In the genomic region with DNA sequence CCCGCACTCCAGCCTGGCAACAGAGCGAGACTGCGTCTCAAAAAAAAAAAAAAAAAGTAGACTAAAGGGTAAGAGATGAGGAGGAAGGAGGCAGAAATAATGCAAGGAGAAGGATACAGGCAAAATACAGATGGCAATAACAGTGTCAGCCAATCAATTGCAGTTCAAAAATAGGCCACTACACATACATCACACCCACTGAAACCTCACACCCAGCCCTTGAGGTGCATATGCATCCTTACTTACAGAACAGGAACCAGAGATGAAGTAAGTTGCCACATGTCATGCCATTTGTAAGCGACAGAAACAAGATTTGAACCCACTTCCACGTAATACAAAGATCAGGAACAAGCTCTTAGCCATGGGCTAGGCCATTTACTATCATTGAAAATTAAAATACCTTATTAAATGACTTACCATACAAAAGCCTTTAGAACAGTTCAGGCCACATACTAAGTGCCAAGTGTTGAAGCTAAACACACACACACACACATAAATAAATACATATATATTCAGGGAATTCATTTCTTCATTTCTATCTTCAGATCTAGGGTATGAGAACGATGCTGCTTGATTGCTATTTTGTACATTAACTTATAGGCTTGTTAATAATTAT, we compare ENCODE assay signal across 10 cellular contexts.
DNase-seq lines count a peak whose midpoint lies in the region; ATAC-seq and TF ChIP-seq lines count a peak whose summit lies in the region.
"Had no signal": no experiment of that assay in that cellular context is flagged by ENCODE, and none has a peak within 500 bp of the region (broad histone marks: within the 10 kb centered on the region; RNA-seq: fewer than 3 reads in every experiment).

No MANE protein-coding gene starts in this region.

- no peaks in the 10 kb centered on the region for H4K20me1 ChIP-seq in DND-41 (ENCODE audit: insufficient read depth, low read length)

- DNase-seq in DND-41, result no peak
- peak; percentile 46 to 52 for DNase-seq in stimulated activated CD4-positive, alpha-beta T cell treated with anti-CD3 and anti-CD28 coated beads, Interleukin-2, amount 100 ng/mL, for 24 hours
- DNase-seq in chondrocyte (ENCODE audit: low spot score), result no peak
- DNase-seq in NCI-H748 treated with DMSO at 0.1 percent for 48 hours (lab: John Stamatoyannopoulos, UW), result no peak
- DNase-seq in NCI-H446 treated with DMSO at 0.1 percent for 48 hours (lab: John Stamatoyannopoulos, UW), result no peak
- DNase-seq: NCI-H82, pancreas had no signal

- no peaks in the 10 kb centered on the region for H3K27me3 Mint-ChIP-seq in T-helper 1 cell treated with Interleukin-12 subunit alpha and Interleukin-12 subunit beta and Interleukin-4 antibody, amounts not matched to agents 30 μg/mL and 1 μg/mL, for 36 hours (ENCODE audit: low read depth)
- no peaks in the 10 kb centered on the region for H3K27me3 Mint-ChIP-seq in chondrocyte (ENCODE audit: low read depth)

- H3K4me3 Mint-ChIP-seq in T-helper 1 cell treated with Interleukin-12 subunit alpha and Interleukin-12 subunit beta and Interleukin-4 antibody, amounts not matched to agents 30 μg/mL and 1 μg/mL, for 36 hours, result peak overlapping the region; percentile 49
- no peak overlapping the region for H3K4me3 Mint-ChIP-seq in chondrocyte (ENCODE audit: unreplicated experiment)

- no peak overlapping the region for H3K4me3 ChIP-seq in DND-41 (ENCODE audit: low read depth in 1 of 2, low read length in 2 of 2)
- H3K4me3 ChIP-seq: pancreas had no signal

- H3K4me1 Mint-ChIP-seq in T-helper 1 cell treated with Interleukin-12 subunit alpha and Interleukin-12 subunit beta and Interleukin-4 antibody, amounts not matched to agents 30 μg/mL and 1 μg/mL, for 36 hours (ENCODE audit: low read depth), result peaks cover 42% of the 10 kb centered on the region
- H3K4me1 Mint-ChIP-seq in chondrocyte (ENCODE audit: low read depth), result peaks cover 8% of the 10 kb centered on the region

- peaks cover 76% of the 10 kb centered on the region for H3K79me2 ChIP-seq in DND-41 (ENCODE audit: insufficient read depth, low read length)

- H3K27ac Mint-ChIP-seq in T-helper 1 cell treated with Interleukin-12 subunit alpha and Interleukin-12 subunit beta and Interleukin-4 antibody, amounts not matched to agents 30 μg/mL and 1 μg/mL, for 36 hours, result peak overlapping the region; percentile 87
- no peak overlapping the region for H3K27ac Mint-ChIP-seq in chondrocyte (ENCODE audit: unreplicated experiment)

- TF ChIP-seq CTCF in DND-41 (IDR thresholded peaks at IDR 0.05; ENCODE audit: borderline replicate concordance, extremely low read depth, low read length, poor library complexity, severe bottlenecking), result no peak
- TF ChIP-seq CTCF in chondrocyte (IDR thresholded peaks at IDR 0.05), result no peak

- no peak overlapping the region for H2AFZ ChIP-seq in DND-41 (ENCODE audit: low read depth, low read length)

- H3K27ac ChIP-seq in DND-41 (ENCODE audit: low read length) (peak overlapping the region; percentile 87), cingulate gyrus (ENCODE audit: low read depth, low read length) (peak overlapping the region; percentile 88)

- H3K9me3 ChIP-seq in DND-41 (ENCODE audit: insufficient read depth, low read length, severe bottlenecking), result peaks cover 15% of the 10 kb centered on the region
- H3K9me3 ChIP-seq: pancreas had no signal

- H3K9me3 Mint-ChIP-seq in T-helper 1 cell treated with Interleukin-12 subunit alpha and Interleukin-12 subunit beta and Interleukin-4 antibody, amounts not matched to agents 30 μg/mL and 1 μg/mL, for 36 hours, result peaks cover 15% of the 10 kb centered on the region
- H3K9me3 Mint-ChIP-seq in chondrocyte (ENCODE audit: low read depth), result peaks cover 6% of the 10 kb centered on the region

- no peak overlapping the region for H3K4me2 ChIP-seq in DND-41 (ENCODE audit: insufficient read depth, low read length)

- no peaks in the 10 kb centered on the region for H3K27me3 ChIP-seq in DND-41 (ENCODE audit: insufficient read depth, low read length, poor library complexity)
- H3K27me3 ChIP-seq: pancreas had no signal

- peak; percentile 54; the same call in 2 of the 3 replicates for ATAC-seq in DND-41 (ENCODE audit: insufficient read depth, low read depth)
- ATAC-seq in GM21786 (IDR thresholded peaks at IDR 0.05; ENCODE audit: unreplicated experiment), result no peak

- H3K36me3 ChIP-seq in DND-41 (ENCODE audit: insufficient read depth, low read length), result peaks cover 85% of the 10 kb centered on the region
- H3K36me3 ChIP-seq: pancreas had no signal

- H3K9ac ChIP-seq in DND-41 (ENCODE audit: low read depth, low read length), result no peak overlapping the region

- peaks cover 57% of the 10 kb centered on the region for H3K4me1 ChIP-seq in DND-41 (ENCODE audit: insufficient read depth, low read length)
- H3K4me1 ChIP-seq: pancreas had no signal

- peaks cover 45% of the 10 kb centered on the region for H3K36me3 Mint-ChIP-seq in T-helper 1 cell treated with Interleukin-12 subunit alpha and Interleukin-12 subunit beta and Interleukin-4 antibody, amounts not matched to agents 30 μg/mL and 1 μg/mL, for 36 hours (ENCODE audit: low read depth)
- H3K36me3 Mint-ChIP-seq in chondrocyte (ENCODE audit: low read depth), result peaks cover 15% of the 10 kb centered on the region

Comparison
In these comparisons a context has a peak if more than half of its experiments do, and no peak if none do; other contexts are left out.
1. DNase-seq: peak in stimulated activated CD4-positive, alpha-beta T cell treated with anti-CD3 and anti-CD28 coated beads, Interleukin-2, amount 100 ng/mL, for 24 hours (2 of 2); none in DND-41 (single experiment), chondrocyte (single experiment), NCI-H748 treated with DMSO at 0.1 percent for 48 hours (single experiment) and NCI-H446 treated with DMSO at 0.1 percent for 48 hours (single experiment).